ENCODE assay signal across 18 cellular contexts in the genomic region with DNA sequence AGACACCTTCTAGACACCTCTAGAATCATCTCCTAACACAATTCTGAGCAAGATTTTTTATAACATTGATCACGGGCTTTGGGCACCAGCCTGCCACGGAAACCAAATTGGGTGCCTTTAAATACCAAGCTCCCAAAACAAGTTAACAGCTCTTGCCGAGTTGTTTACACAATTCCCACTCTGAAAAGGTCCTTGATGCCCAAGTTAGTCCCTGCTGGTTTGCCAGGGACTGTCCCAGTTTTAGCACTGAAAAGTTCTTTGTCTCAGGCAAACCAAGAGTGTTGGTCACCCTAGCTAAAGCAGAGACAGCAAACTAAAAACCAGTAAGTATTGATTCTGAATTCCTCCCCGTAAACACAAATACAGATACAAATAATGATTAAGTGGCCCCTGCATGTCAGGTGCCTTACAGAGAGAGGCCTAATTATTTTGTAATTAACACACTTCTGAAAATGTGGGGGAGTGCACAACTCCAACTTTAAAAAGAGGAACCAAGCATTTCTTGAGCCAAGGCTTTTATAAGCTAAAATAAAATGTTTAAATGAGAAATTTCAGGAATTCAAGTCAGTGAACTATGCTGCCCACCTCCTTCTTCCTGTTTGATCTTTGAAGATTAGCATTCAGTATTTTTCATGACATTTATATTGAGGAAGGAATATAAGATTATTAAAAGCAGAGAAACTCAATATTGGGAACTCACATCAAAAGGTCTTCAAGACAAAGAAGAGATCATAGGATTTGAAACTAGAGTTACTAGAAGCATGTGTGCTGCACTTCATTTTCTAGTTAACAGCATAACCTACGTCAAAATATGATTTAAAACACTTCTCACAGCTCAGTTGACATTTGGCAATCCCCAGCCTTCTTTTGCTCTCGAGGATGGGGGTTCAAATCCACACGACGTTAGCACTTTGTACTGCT. TPM values are rescaled to one million over a fixed set of nuclear protein-coding genes. Genes with fewer than 3 reads are reported as not detected.
DNase-seq lines count a peak whose midpoint lies in the region; ATAC-seq and TF ChIP-seq lines count a peak whose summit lies in the region.
"Had no signal": no experiment of that assay in that cellular context is flagged by ENCODE, and none has a peak within 500 bp of the region (broad histone marks: within the 10 kb centered on the region; RNA-seq: fewer than 3 reads in every experiment).

No MANE protein-coding gene starts in this region.

- H3K27ac Mint-ChIP-seq in activated CD8-positive, alpha-beta memory T cell treated with anti-CD3 and anti-CD28 coated beads, Interleukin-2, amount 10 ng/mL, durations not matched to agents 7 days and 5 days = no peak overlapping the region

- no peaks in the 10 kb centered on the region for H3K9me3 ChIP-seq in osteoblast (ENCODE audit: low read depth, low read length)

- in situ Hi-C loops in G401 (cut with HindIII; ENCODE audit: low sequenced_read_pairs) = no loop called here

- peaks cover 11% of the 10 kb centered on the region for H3K4me1 ChIP-seq in osteoblast (ENCODE audit: insufficient read depth, low read length)

- no peak for ATAC-seq in activated CD8-positive, alpha-beta memory T cell treated with anti-CD3 and anti-CD28 coated beads, Interleukin-2, amount 10 ng/mL, durations not matched to agents 7 days and 5 days
- ATAC-seq: HCT116, right cardiac atrium had no signal

- no peak for TF ChIP-seq CTCF in osteoblast (IDR thresholded peaks at IDR 0.05; ENCODE audit: extremely low read depth, low read depth, low read length)
- no peak for TF ChIP-seq CTCF in GM20000 (IDR thresholded peaks at IDR 0.05; ENCODE audit: extremely low read depth, missing control alignments)

- H3K9me3 Mint-ChIP-seq in activated CD8-positive, alpha-beta memory T cell treated with anti-CD3 and anti-CD28 coated beads, Interleukin-2, amount 10 ng/mL, durations not matched to agents 7 days and 5 days (ENCODE audit: low read depth) = no peaks in the 10 kb centered on the region

- CTCF ChIA-PET in activated CD8-positive, alpha-beta memory T cell treated with anti-CD3 and anti-CD28 coated beads, Interleukin-2, amount 10 ng/mL, durations not matched to agents 7 days and 5 days (lab: Charles Lee) = no interaction called here

- no peaks in the 10 kb centered on the region for H3K36me3 ChIP-seq in osteoblast (ENCODE audit: insufficient read depth, low read length)

- no peaks in the 10 kb centered on the region for H4K20me1 ChIP-seq in osteoblast (ENCODE audit: insufficient read depth, low read length)

- H3K27ac ChIP-seq in osteoblast (ENCODE audit: low read depth, low read length) = no peak overlapping the region

- H3K4me3 Mint-ChIP-seq in activated CD8-positive, alpha-beta memory T cell treated with anti-CD3 and anti-CD28 coated beads, Interleukin-2, amount 10 ng/mL, durations not matched to agents 7 days and 5 days = no peak overlapping the region

- H3K4me1 Mint-ChIP-seq in activated CD8-positive, alpha-beta memory T cell treated with anti-CD3 and anti-CD28 coated beads, Interleukin-2, amount 10 ng/mL, durations not matched to agents 7 days and 5 days = no peaks in the 10 kb centered on the region

- no peak overlapping the region for H3K4me3 ChIP-seq in osteoblast (ENCODE audit: insufficient read depth, low read length)

- H3K79me2 ChIP-seq in osteoblast (ENCODE audit: insufficient read depth, low read length) = no peaks in the 10 kb centered on the region

- H3K27me3 Mint-ChIP-seq in activated CD8-positive, alpha-beta memory T cell treated with anti-CD3 and anti-CD28 coated beads, Interleukin-2, amount 10 ng/mL, durations not matched to agents 7 days and 5 days = no peaks in the 10 kb centered on the region

- H2AFZ ChIP-seq in osteoblast (ENCODE audit: low read length) = peak overlapping the region; percentile 86

- H3K4me2 ChIP-seq in osteoblast (ENCODE audit: insufficient read depth, low read length) = peak overlapping the region; percentile 5

- no peaks in the 10 kb centered on the region for H3K36me3 Mint-ChIP-seq in activated CD8-positive, alpha-beta memory T cell treated with anti-CD3 and anti-CD28 coated beads, Interleukin-2, amount 10 ng/mL, durations not matched to agents 7 days and 5 days

- H3K27me3 ChIP-seq in osteoblast (ENCODE audit: insufficient read depth, low read length) = no peaks in the 10 kb centered on the region

- peak; percentile 4 for DNase-seq in G401 (ENCODE audit: low spot score)
- DNase-seq in MV-4-11 (lab: John Stamatoyannopoulos, UW) = peak; percentile 67
- peak; percentile 2 for DNase-seq in cerebellar cortex (ENCODE audit: low spot score)
- DNase-seq in osteoblast (ENCODE audit: insufficient read length, low spot score, missing footprints) = no peak
- DNase-seq in GM20000 (ENCODE audit: low spot score) = no peak
- DNase-seq in NCI-H1092 (lab: John Stamatoyannopoulos, UW) = no peak
- DNase-seq in NCI-H226 = no peak
- DNase-seq in activated CD8-positive, alpha-beta memory T cell treated with anti-CD3 and anti-CD28 coated beads, Interleukin-2, amount 10 ng/mL, durations not matched to agents 7 days and 5 days = no peak
- DNase-seq: activated CD4-positive, CD25-positive, alpha-beta regulatory T cell treated with anti-CD3 and anti-CD28 coated beads, Interleukin-2, amount 50 U/mL, for 72 hours; activated CD8-positive, alpha-beta memory T cell treated with anti-CD3 and anti-CD28 coated beads, Interleukin-2, amount 50 U/mL, for 4 hours; dermis blood vessel endothelial cell; glutamatergic neuron; NCI-H69; right cardiac atrium had no signal

RNA-seq across cellular contexts. Expression of gene UBE2U, which starts 9.0 kb away (rescaled TPM):
- total RNA-seq in G401 (2014; rRNA removed; shearing (Covaris generic)) = not detected in 2 replicates
- not detected in 2 replicates for total RNA-seq in osteoblast
- not detected for total RNA-seq in activated CD8-positive, alpha-beta memory T cell treated with anti-CD3 and anti-CD28 coated beads, Interleukin-2, amount 10 ng/mL, durations not matched to agents 7 days and 5 days
- total RNA-seq: dermis blood vessel endothelial cell; M059J; right cardiac atrium; subcutaneous adipose tissue; T-helper 2 cell treated with Interferon-gamma antibody and Interleukin-4, amounts not matched to agents 100 ng/mL and 5 ng/mL, for 36 hours had no signal

Comparison
In these comparisons a context has a peak if more than half of its experiments do, and no peak if none do; other contexts are left out.
1. DNase-seq: peak in G401 (single experiment), MV-4-11 (single experiment) and cerebellar cortex (single experiment); none in osteoblast (single experiment), GM20000 (single experiment), NCI-H1092 (single experiment), NCI-H226 (single experiment) and activated CD8-positive, alpha-beta memory T cell treated with anti-CD3 and anti-CD28 coated beads, Interleukin-2, amount 10 ng/mL, durations not matched to agents 7 days and 5 days (single experiment).